ENCODE assay signal across 10 cellular contexts in the genomic region with DNA sequence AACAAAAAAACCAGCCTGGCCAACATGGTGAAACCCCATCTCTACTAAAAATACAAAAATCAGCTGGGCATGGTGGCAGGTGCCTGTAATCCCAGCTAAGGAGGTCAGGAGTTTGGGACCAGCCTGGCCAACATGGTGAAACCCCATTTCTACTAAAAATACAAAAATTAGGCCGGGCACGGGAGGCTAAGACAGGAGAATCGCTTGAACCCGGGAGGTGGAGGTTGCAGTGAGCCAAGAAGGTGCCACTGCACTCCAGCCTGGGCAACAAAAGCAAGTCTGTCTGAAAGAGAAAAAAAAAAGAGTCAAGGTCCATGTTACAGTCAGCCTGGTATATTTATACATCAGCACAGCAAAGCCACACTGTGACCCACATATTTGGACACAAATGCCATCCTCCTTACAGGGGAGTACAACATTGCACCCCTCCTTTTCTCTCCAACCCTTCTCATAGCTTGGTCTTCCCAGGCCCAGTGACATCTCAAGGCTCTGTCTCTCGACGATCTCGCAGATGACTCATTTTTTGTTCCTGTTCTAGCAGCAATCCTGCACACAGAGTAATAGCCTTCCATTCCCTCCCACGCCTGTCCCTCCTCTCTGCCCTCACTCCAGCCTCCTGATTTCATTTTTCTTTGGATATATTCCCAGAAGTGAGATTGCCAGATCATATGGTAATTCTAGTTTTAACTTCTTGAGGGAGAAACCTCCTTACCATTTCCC. TPM values are rescaled to one million over a fixed set of nuclear protein-coding genes. Genes with fewer than 3 reads are reported as not detected.
DNase-seq lines count a peak whose midpoint lies in the region; ATAC-seq and TF ChIP-seq lines count a peak whose summit lies in the region.
"Had no signal": no experiment of that assay in that cellular context is flagged by ENCODE, and none has a peak within 500 bp of the region (broad histone marks: within the 10 kb centered on the region; RNA-seq: fewer than 3 reads in every experiment).

No MANE protein-coding gene starts in this region.

- no peak for TF ChIP-seq CTCF in fibroblast of villous mesenchyme (IDR thresholded peaks at IDR 0.05; ENCODE audit: insufficient read depth, low read depth, low read length)
- TF ChIP-seq CTCF in retinal pigment epithelial cell (conservative IDR thresholded peaks at IDR 0.05; ENCODE audit: low read depth, low read length) = no peak

- no peaks in the 10 kb centered on the region for H3K9me3 ChIP-seq in SJCRH30 (replicated peaks)

- no peaks in the 10 kb centered on the region for H3K27me3 ChIP-seq in SJCRH30

- ATAC-seq in GM18868 (IDR thresholded peaks at IDR 0.05; ENCODE audit: unreplicated experiment) (no peak), HG03095 (IDR thresholded peaks at IDR 0.05; ENCODE audit: unreplicated experiment) (no peak), GM21526 (IDR thresholded peaks at IDR 0.05; ENCODE audit: low FRiP score, unreplicated experiment) (no peak)
- ATAC-seq: T-cell had no signal

- H3K4me1 ChIP-seq in SJCRH30 = peaks cover 33% of the 10 kb centered on the region

- no peaks in the 10 kb centered on the region for H3K36me3 ChIP-seq in SJCRH30

- no peak overlapping the region for H3K4me3 ChIP-seq in SJCRH30
- H3K4me3 ChIP-seq in fibroblast of villous mesenchyme (ENCODE audit: low read depth, low read length) = no peak overlapping the region
- no peak overlapping the region for H3K4me3 ChIP-seq in retinal pigment epithelial cell (ENCODE audit: low read length)

- peak overlapping the region; percentile 18; the same call in 1 of the 2 replicates for H3K27ac ChIP-seq in SJCRH30

- in situ Hi-C loops in G401 (cut with HindIII; ENCODE audit: low sequenced_read_pairs) = no loop called here

- DNase-seq in G401 (ENCODE audit: low spot score) (peak; percentile 75), SJCRH30 (peak in 1 of 2 experiments; percentile 60), fibroblast of villous mesenchyme (ENCODE audit: low read depth) (peak; percentile 90), retinal pigment epithelial cell (ENCODE audit: low read depth) (peak; percentile 81), COR-L47 (lab: John Stamatoyannopoulos, UW) (no peak)
- DNase-seq: stimulated activated CD4-positive, alpha-beta T cell treated with anti-CD3 and anti-CD28 coated beads, Interleukin-2, amount 100 ng/mL, for 24 hours; T-cell had no signal

RNA-seq across cellular contexts. Expression of gene DPP9, which starts 21.0 kb away (rescaled TPM):
- 20.4 and 22.5 TPM in 2 replicates for total RNA-seq in G401 (2014; rRNA removed; shearing (Covaris generic))
- total RNA-seq in SJCRH30 (2014; rRNA removed; shearing (Covaris generic)) = 53.4 and 62.8 TPM in 2 replicates
- total RNA-seq in fibroblast of villous mesenchyme = 30.7 and 47.0 TPM in 2 replicates

RNA-seq across cellular contexts. Expression of gene FEM1A, which starts 46.9 kb away (rescaled TPM):
- total RNA-seq in G401 (2014; rRNA removed; shearing (Covaris generic)) = 21.5 and 26.6 TPM in 2 replicates
- 20.0 and 20.1 TPM in 2 replicates for total RNA-seq in SJCRH30 (2014; rRNA removed; shearing (Covaris generic))
- total RNA-seq in fibroblast of villous mesenchyme = 12.6 and 13.8 TPM in 2 replicates
